19 cellular contexts compared by ENCODE assay signal in the genomic region with DNA sequence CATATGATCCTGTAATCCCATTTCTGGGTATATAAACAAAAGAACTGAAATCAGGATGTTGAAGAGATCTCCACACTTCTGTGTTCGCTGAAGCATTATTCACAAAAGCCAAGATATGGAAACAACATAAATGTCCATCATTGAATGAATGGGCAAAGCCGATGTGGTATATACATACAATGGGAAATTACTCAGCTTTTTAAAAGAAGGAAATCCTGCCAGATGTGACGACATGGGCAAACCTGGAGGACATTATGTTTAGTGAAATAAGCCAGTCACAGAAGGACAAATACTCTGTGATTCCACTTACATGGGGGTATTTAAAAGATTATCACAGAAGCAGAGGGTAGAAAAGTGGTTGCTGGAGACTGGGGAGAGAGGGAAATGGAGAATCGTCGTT. TPM values are rescaled to one million over a fixed set of nuclear protein-coding genes. Genes with fewer than 3 reads are reported as not detected.
"Had no signal": no experiment of that assay in that cellular context is flagged by ENCODE, and none has a peak within 500 bp of the region (broad histone marks: within the 10 kb centered on the region; RNA-seq: fewer than 3 reads in every experiment).

No MANE protein-coding gene starts in this region.

- H3K4me3 ChIP-seq: ascending aorta, coronary artery, esophagus muscularis mucosa, hepatocyte, prostate gland, thyroid gland had no signal

- H3K9me3 ChIP-seq: ascending aorta, esophagus muscularis mucosa, prostate gland, thyroid gland had no signal

- H3K79me2 ChIP-seq: hepatocyte had no signal

- H3K36me3 ChIP-seq: ascending aorta, esophagus muscularis mucosa, prostate gland, thyroid gland, WERI-Rb-1 had no signal

- H3K27me3 ChIP-seq: ascending aorta, esophagus muscularis mucosa, thyroid gland had no signal

- H3K4me1 ChIP-seq: ascending aorta, prostate gland, thyroid gland had no signal

- DNase-seq: activated CD4-positive, alpha-beta T cell treated with anti-CD3 and anti-CD28 coated beads for 1 hour; activated CD8-positive, alpha-beta memory T cell treated with anti-CD3 and anti-CD28 coated beads for 24 hours; activated effector memory CD4-positive, alpha-beta T cell treated with anti-CD3 and anti-CD28 coated beads, Interleukin-2, amount 50 U/mL, for 16 hours; activated naive CD4-positive, alpha-beta T cell treated with anti-CD3 and anti-CD28 coated beads, Interleukin-2, amount 50 U/mL, for 16 hours; activated T-cell treated with anti-CD3 and anti-CD28 coated beads, Interleukin-2, amount 50 U/mL, for 72 hours; effector CD4-positive, alpha-beta T cell; left cardiac atrium; mesendoderm; naive thymus-derived CD4-positive, alpha-beta T cell; right cardiac atrium; stimulated activated CD4-positive, alpha-beta T cell treated with anti-CD3 and anti-CD28 coated beads, Interleukin-2, amount 100 ng/mL, for 24 hours; stimulated activated naive CD4-positive, alpha-beta T cell treated with Interleukin-2 at 50 U/mL for 16 hours; thyroid gland; WERI-Rb-1 had no signal

- H3K4me2 ChIP-seq: hepatocyte had no signal

- H3K27ac ChIP-seq: ascending aorta, coronary artery, esophagus muscularis mucosa, hepatocyte, prostate gland, thyroid gland, WERI-Rb-1 had no signal

RNA-seq across cellular contexts. Expression of a gene that starts 39.2 kb away (rescaled TPM):
- total RNA-seq: ascending aorta had no signal
